In the genomic region with DNA sequence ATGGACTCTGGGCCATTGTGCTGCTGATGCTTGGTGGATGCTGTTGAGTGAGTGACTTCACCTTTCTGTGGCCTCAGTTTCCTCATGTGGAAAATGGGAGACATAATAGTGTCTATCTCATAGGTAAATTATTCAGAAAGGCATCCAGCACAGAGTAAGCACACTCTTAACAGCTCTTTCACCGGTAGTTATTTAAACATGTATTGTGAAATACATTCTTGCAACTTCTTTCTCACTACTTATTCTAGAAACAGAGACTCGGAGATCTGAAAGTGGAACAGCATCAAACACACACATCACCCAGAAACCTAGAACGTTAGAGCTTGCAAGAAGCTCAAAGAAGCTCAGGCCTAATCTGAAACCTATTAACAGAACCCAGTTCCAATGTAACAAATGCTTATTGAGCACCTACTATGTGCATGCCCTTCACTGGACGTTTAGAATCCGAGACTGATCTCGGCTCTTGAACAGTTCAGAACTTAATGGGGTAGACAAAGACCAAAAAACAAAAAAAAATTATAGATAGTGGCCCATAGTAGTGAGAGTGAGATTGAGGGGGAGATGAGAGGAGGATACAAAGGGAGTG, we compare ENCODE assay signal across 14 cellular contexts.
"Had no signal": no experiment of that assay in that cellular context is flagged by ENCODE, and none has a peak within 500 bp of the region (broad histone marks: within the 10 kb centered on the region; RNA-seq: fewer than 3 reads in every experiment).

No MANE protein-coding gene starts in this region.

- H3K4me3 ChIP-seq: cardiac muscle cell, esophagus squamous epithelium, lower lobe of right lung, skin epidermis, transverse colon had no signal

- H3K9me3 Mint-ChIP-seq: activated CD4-positive, alpha-beta T cell treated with anti-CD3 and anti-CD28 coated beads, Interleukin-2, amount 10 ng/mL, durations not matched to agents 24 days and 14 days; activated naive CD8-positive, alpha-beta T cell treated with anti-CD3 and anti-CD28 coated beads, Interleukin-2, amount 50 U/mL, for 24 hours had no signal

- H3K27me3 Mint-ChIP-seq: activated CD4-positive, alpha-beta T cell treated with anti-CD3 and anti-CD28 coated beads, Interleukin-2, amount 10 ng/mL, durations not matched to agents 24 days and 14 days; activated naive CD8-positive, alpha-beta T cell treated with anti-CD3 and anti-CD28 coated beads, Interleukin-2, amount 50 U/mL, for 24 hours had no signal

- DNase-seq: activated CD4-positive, alpha-beta T cell treated with anti-CD3 and anti-CD28 coated beads, Interleukin-2, amount 10 ng/mL, durations not matched to agents 24 days and 14 days; activated naive CD8-positive, alpha-beta T cell treated with anti-CD3 and anti-CD28 coated beads, Interleukin-2, amount 50 U/mL, for 24 hours; activated T-cell treated with anti-CD3 and anti-CD28 coated beads, Interleukin-2, amount 50 U/mL, for 48 hours; esophagus squamous epithelium; foreskin fibroblast; head of caudate nucleus; left cardiac atrium; lower lobe of right lung; midbrain; transverse colon; WERI-Rb-1 had no signal

- ATAC-seq: activated naive CD8-positive, alpha-beta T cell treated with anti-CD3 and anti-CD28 coated beads, Interleukin-2, amount 50 U/mL, for 24 hours; left cardiac atrium; lower lobe of right lung had no signal

- H3K9me3 ChIP-seq: esophagus squamous epithelium, lower lobe of right lung, transverse colon had no signal

- H3K4me3 Mint-ChIP-seq: activated CD4-positive, alpha-beta T cell treated with anti-CD3 and anti-CD28 coated beads, Interleukin-2, amount 10 ng/mL, durations not matched to agents 24 days and 14 days; activated naive CD8-positive, alpha-beta T cell treated with anti-CD3 and anti-CD28 coated beads, Interleukin-2, amount 50 U/mL, for 24 hours had no signal

- H3K27ac Mint-ChIP-seq: activated CD4-positive, alpha-beta T cell treated with anti-CD3 and anti-CD28 coated beads, Interleukin-2, amount 10 ng/mL, durations not matched to agents 24 days and 14 days; activated naive CD8-positive, alpha-beta T cell treated with anti-CD3 and anti-CD28 coated beads, Interleukin-2, amount 50 U/mL, for 24 hours had no signal

- H3K27ac ChIP-seq: esophagus squamous epithelium, lower lobe of right lung, parathyroid adenoma, skin epidermis, transverse colon, WERI-Rb-1 had no signal

- H3K27me3 ChIP-seq: cardiac muscle cell, esophagus squamous epithelium, transverse colon had no signal

- H3K4me1 ChIP-seq: parathyroid adenoma had no signal
